ENCODE assay signal across 9 cellular contexts in genomic region chr11:111733009-111733408, GRCh38. TPM values are rescaled to one million over a fixed set of nuclear protein-coding genes. Genes with fewer than 3 reads are reported as not detected.
A peak's percentile ranks its signal among the peaks of the same experiment; 100 is the strongest.
DNase-seq lines count a peak whose midpoint lies in the region; ATAC-seq and TF ChIP-seq lines count a peak whose summit lies in the region.
"Had no signal": no experiment of that assay in that cellular context is flagged by ENCODE, and none has a peak within 500 bp of the region (broad histone marks: within the 10 kb centered on the region; RNA-seq: fewer than 3 reads in every experiment).

No MANE protein-coding gene starts in this region.

- DNase-seq in LHCN-M2 (ENCODE audit: low read depth), result peak; percentile 47
- peak; percentile 89 to 94 for DNase-seq in dermis microvascular lymphatic vessel endothelial cell (ENCODE audit: low read depth in 2 of 2)
- no peak for DNase-seq in lung (ENCODE audit: low spot score)
- DNase-seq in suprapubic skin (ENCODE audit: low spot score in 2 of 2), result peak in 1 of 2 donors; percentile 89
- DNase-seq in activated T-cell treated with anti-CD3 and anti-CD28 coated beads, Interleukin-2, amount 50 U/mL, for 24 hours, result no peak
- no peak for DNase-seq in left lobe of liver (ENCODE audit: low spot score)
- DNase-seq: activated CD8-positive, alpha-beta T cell treated with anti-CD3 and anti-CD28 coated beads, Interleukin-2, amount 10 ng/mL, durations not matched to agents 7 days and 5 days had no signal

- H3K9me3 ChIP-seq in lung (ENCODE audit: control insufficient read depth in 2 of 2, insufficient read depth in 1 of 2, low read length in 1 of 2) (no peaks in the 10 kb centered on the region), suprapubic skin (no peaks in the 10 kb centered on the region)

- no peak for TF ChIP-seq POLR2A in suprapubic skin (IDR thresholded peaks at IDR 0.05)

- peaks cover 0 to 1% of the 10 kb centered on the region in 2 donors for H3K36me3 ChIP-seq in lung (ENCODE audit: control insufficient read depth in 2 of 2, insufficient read depth in 2 of 2, low read length in 2 of 2)
- H3K36me3 ChIP-seq in suprapubic skin, result peaks cover 6% of the 10 kb centered on the region

- no peaks in the 10 kb centered on the region for H3K27me3 Mint-ChIP-seq in activated T-cell treated with anti-CD3 and anti-CD28 coated beads, Interleukin-2, amount 50 U/mL, for 24 hours

- no peak overlapping the region for H3K27ac Mint-ChIP-seq in activated T-cell treated with anti-CD3 and anti-CD28 coated beads, Interleukin-2, amount 50 U/mL, for 24 hours
- H3K27ac Mint-ChIP-seq: activated CD8-positive, alpha-beta T cell treated with anti-CD3 and anti-CD28 coated beads, Interleukin-2, amount 10 ng/mL, durations not matched to agents 7 days and 5 days had no signal

- H3K27ac ChIP-seq in lung (ENCODE audit: low read depth in 1 of 2, low read length in 1 of 2) (peak overlapping the region; percentile 17 to 97), suprapubic skin (peak overlapping the region; percentile 91)

- 52 to 75% methylated on average over 7 of the region's 7 CpGs for WGBS in lung, 2 donors
- WGBS in suprapubic skin, result 19% methylated on average over 5 of the region's 7 CpGs

- peaks cover 18 to 44% of the 10 kb centered on the region in 2 donors for H3K4me1 ChIP-seq in lung (ENCODE audit: control insufficient read depth in 2 of 2, insufficient read depth in 2 of 2, low read length in 2 of 2)
- H3K4me1 ChIP-seq in suprapubic skin, result peaks cover 84% of the 10 kb centered on the region

- peaks cover 15% of the 10 kb centered on the region for H3K4me1 Mint-ChIP-seq in activated T-cell treated with anti-CD3 and anti-CD28 coated beads, Interleukin-2, amount 50 U/mL, for 24 hours (ENCODE audit: low read depth)

- ATAC-seq in lung (ENCODE audit: insufficient read depth, low FRiP score), result peak; percentile 30
- ATAC-seq in HG02763 (IDR thresholded peaks at IDR 0.05; ENCODE audit: unreplicated experiment), result no peak
- ATAC-seq in left lobe of liver, result no peak
- no peak for ATAC-seq in GM21515 (IDR thresholded peaks at IDR 0.05; ENCODE audit: unreplicated experiment)
- ATAC-seq: activated CD8-positive, alpha-beta T cell treated with anti-CD3 and anti-CD28 coated beads, Interleukin-2, amount 10 ng/mL, durations not matched to agents 7 days and 5 days had no signal

- H3K4me3 Mint-ChIP-seq in activated T-cell treated with anti-CD3 and anti-CD28 coated beads, Interleukin-2, amount 50 U/mL, for 24 hours, result no peak overlapping the region
- H3K4me3 Mint-ChIP-seq: activated CD8-positive, alpha-beta T cell treated with anti-CD3 and anti-CD28 coated beads, Interleukin-2, amount 10 ng/mL, durations not matched to agents 7 days and 5 days had no signal

- no peak for TF ChIP-seq EP300 in suprapubic skin (IDR thresholded peaks at IDR 0.05)

- H3K4me3 ChIP-seq in lung (no peak overlapping the region), suprapubic skin (no peak overlapping the region)

- TF ChIP-seq CTCF in lung (IDR thresholded peaks at IDR 0.05; ENCODE audit: control extremely low read depth, extremely low read depth) (no peak), suprapubic skin (IDR thresholded peaks at IDR 0.05) (no peak)

- H3K27me3 ChIP-seq in lung (ENCODE audit: control insufficient read depth, insufficient read depth) (no peaks in the 10 kb centered on the region), suprapubic skin (no peaks in the 10 kb centered on the region)

- H3K9me3 Mint-ChIP-seq in activated T-cell treated with anti-CD3 and anti-CD28 coated beads, Interleukin-2, amount 50 U/mL, for 24 hours, result no peaks in the 10 kb centered on the region

- H3K36me3 Mint-ChIP-seq in activated T-cell treated with anti-CD3 and anti-CD28 coated beads, Interleukin-2, amount 50 U/mL, for 24 hours (ENCODE audit: low read depth), result peaks cover 36% of the 10 kb centered on the region

RNA-seq across cellular contexts. Expression of gene PPP2R1B, which starts 33.2 kb away (rescaled TPM):
- total RNA-seq in LHCN-M2 (2014; rRNA removed) (29.3 and 32.3 TPM in 2 replicates), dermis microvascular lymphatic vessel endothelial cell (29.0 and 31.5 TPM in 2 replicates), lung (10 to 100 TPM; 30.0 to 71.5 TPM), suprapubic skin (10 to 100 TPM; 27.9 to 39.8 (median 31.8) TPM), left lobe of liver (79.5 TPM)
- polyA plus RNA-seq in LHCN-M2 (2012), result 14.7 TPM
- polyA plus RNA-seq in lung, result 10 to 100 TPM in 1 of 2 donors, 1 to 10 TPM in 1; 8.3 to 10.9 TPM

Comparison
In these comparisons a context has a peak if more than half of its experiments do, and no peak if none do; other contexts are left out.
1. DNase-seq: peak in LHCN-M2 (single experiment) and dermis microvascular lymphatic vessel endothelial cell (2 of 2); none in lung (single experiment), activated T-cell treated with anti-CD3 and anti-CD28 coated beads, Interleukin-2, amount 50 U/mL, for 24 hours (single experiment) and left lobe of liver (single experiment).